In genomic region chr13:98033277-98034247, GRCh38 we compare ENCODE assay signal across 9 cellular contexts.
DNase-seq lines count a peak whose midpoint lies in the region; ATAC-seq and TF ChIP-seq lines count a peak whose summit lies in the region.
"Had no signal": no experiment of that assay in that cellular context is flagged by ENCODE, and none has a peak within 500 bp of the region (broad histone marks: within the 10 kb centered on the region; RNA-seq: fewer than 3 reads in every experiment).

No MANE protein-coding gene starts in this region.

- peaks cover 7% of the 10 kb centered on the region for H3K27me3 ChIP-seq in gastroesophageal sphincter

- no peak overlapping the region for H3K4me3 ChIP-seq in gastroesophageal sphincter

- 58 to 63% methylated on average over 13 to 17 of the region's 19 CpGs for WGBS in gastroesophageal sphincter (ENCODE audit: low coverage in 1 of 2), 2 donors

- no peaks in the 10 kb centered on the region for H3K9me3 ChIP-seq in gastroesophageal sphincter

- peaks cover 12% of the 10 kb centered on the region for H3K4me1 Mint-ChIP-seq in nephron progenitor cell
- H3K4me1 Mint-ChIP-seq: activated naive CD4-positive, alpha-beta T cell treated with anti-CD3 and anti-CD28 coated beads, Interleukin-2, amount 50 U/mL, for 24 hours had no signal

- no peaks in the 10 kb centered on the region for H3K4me1 ChIP-seq in gastroesophageal sphincter

- peaks cover 14% of the 10 kb centered on the region for H3K27me3 Mint-ChIP-seq in nephron progenitor cell (ENCODE audit: low read depth, poor library complexity)
- H3K27me3 Mint-ChIP-seq: activated naive CD4-positive, alpha-beta T cell treated with anti-CD3 and anti-CD28 coated beads, Interleukin-2, amount 50 U/mL, for 24 hours had no signal

- no peak for TF ChIP-seq POLR2A in gastroesophageal sphincter (IDR thresholded peaks at IDR 0.05)

- no peaks in the 10 kb centered on the region for H3K36me3 Mint-ChIP-seq in nephron progenitor cell (ENCODE audit: low read depth)
- H3K36me3 Mint-ChIP-seq: activated naive CD4-positive, alpha-beta T cell treated with anti-CD3 and anti-CD28 coated beads, Interleukin-2, amount 50 U/mL, for 24 hours had no signal

- DNase-seq in DMS79 (lab: John Stamatoyannopoulos, UW) (peak; percentile 30), NCI-H146 treated with DMSO at 0.1 percent for 48 hours (lab: John Stamatoyannopoulos, UW; ENCODE audit: unreplicated experiment) (peak; percentile 56), cerebellum (ENCODE audit: low spot score) (peak; percentile 20), nephron progenitor cell (peak; percentile 36), LoVo (ENCODE audit: low spot score) (no peak)

- H3K4me3 Mint-ChIP-seq in nephron progenitor cell: no peak overlapping the region
- H3K4me3 Mint-ChIP-seq: activated naive CD4-positive, alpha-beta T cell treated with anti-CD3 and anti-CD28 coated beads, Interleukin-2, amount 50 U/mL, for 24 hours had no signal

- no peak for TF ChIP-seq EP300 in gastroesophageal sphincter (IDR thresholded peaks at IDR 0.05)

- H3K36me3 ChIP-seq in gastroesophageal sphincter: no peaks in the 10 kb centered on the region

- TF ChIP-seq CTCF in nephron progenitor cell (IDR thresholded peaks at IDR 0.05): peak; percentile 23
- TF ChIP-seq CTCF in gastroesophageal sphincter (IDR thresholded peaks at IDR 0.05): peak in 1 of 4 experiments; percentile 33

- no peak for ATAC-seq in HG03469 (IDR thresholded peaks at IDR 0.05; ENCODE audit: unreplicated experiment)
- ATAC-seq in gastroesophageal sphincter: no peak
- ATAC-seq in GM19452 (IDR thresholded peaks at IDR 0.05; ENCODE audit: unreplicated experiment): no peak

- H3K27ac ChIP-seq in gastroesophageal sphincter: no peak overlapping the region

- no peaks in the 10 kb centered on the region for H3K9me3 Mint-ChIP-seq in nephron progenitor cell
- H3K9me3 Mint-ChIP-seq: activated naive CD4-positive, alpha-beta T cell treated with anti-CD3 and anti-CD28 coated beads, Interleukin-2, amount 50 U/mL, for 24 hours had no signal

- no peak overlapping the region for H3K27ac Mint-ChIP-seq in nephron progenitor cell
- H3K27ac Mint-ChIP-seq: activated naive CD4-positive, alpha-beta T cell treated with anti-CD3 and anti-CD28 coated beads, Interleukin-2, amount 50 U/mL, for 24 hours had no signal
